8 cellular contexts compared by ENCODE assay signal in the genomic region with DNA sequence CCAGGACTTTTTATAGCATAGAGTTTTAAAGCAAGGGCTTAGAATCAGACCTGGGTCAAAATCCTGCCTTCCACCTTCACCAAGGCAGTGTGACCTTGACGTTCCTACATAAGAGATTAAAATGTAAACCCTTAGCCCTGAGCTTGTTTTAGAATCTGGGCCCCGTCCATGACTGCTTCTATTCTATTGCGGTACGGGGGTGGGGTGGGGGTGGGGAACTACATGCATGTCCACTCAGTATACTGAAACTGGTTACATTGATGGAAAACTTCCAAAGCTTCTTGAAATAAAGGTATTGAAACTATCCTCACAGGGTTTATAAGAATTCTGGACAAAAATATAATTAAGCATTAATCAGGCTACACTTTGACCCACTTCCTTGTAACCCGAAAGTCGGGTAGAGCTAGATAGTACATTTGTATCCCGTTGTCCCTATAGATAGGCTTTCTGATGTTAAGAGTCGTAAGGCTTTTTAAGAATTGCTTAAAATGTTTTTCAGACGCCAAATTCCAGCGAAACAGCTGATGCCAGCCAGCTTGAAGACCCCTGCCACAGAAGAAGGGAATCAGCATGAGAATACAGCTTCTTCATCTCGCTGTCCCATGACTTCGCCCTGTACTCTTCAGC. TPM values are rescaled to one million over a fixed set of nuclear protein-coding genes. Genes with fewer than 3 reads are reported as not detected.
DNase-seq lines count a peak whose midpoint lies in the region; ATAC-seq lines count a peak whose summit lies in the region.

No MANE protein-coding gene starts in this region.

- POLR2A ChIA-PET in naive thymus-derived CD4-positive, alpha-beta T cell (lab: Charles Lee): interaction anchor here (0.6 to 2.4 kb wide), 18 partner anchors 7 to 200 kb away, joined by 3 to 8 read pairs (median 4); no protein-coding TSS in a partner anchor

- H3K27me3 Mint-ChIP-seq in naive thymus-derived CD4-positive, alpha-beta T cell: no peaks in the 10 kb centered on the region

- no peaks in the 10 kb centered on the region for H3K36me3 ChIP-seq in HUES48 (ENCODE audit: control insufficient read depth, insufficient read depth, low read length)
- H3K36me3 ChIP-seq in naive thymus-derived CD4-positive, alpha-beta T cell (ENCODE audit: control insufficient read depth in 2 of 3, insufficient read depth in 3 of 3, low read length in 3 of 3): peaks cover 0 to 4% (median 0%) of the 10 kb centered on the region in 3 experiments

- H3K9me3 ChIP-seq in HUES48 (ENCODE audit: control insufficient read depth, insufficient read depth, low read length): no peaks in the 10 kb centered on the region
- H3K9me3 ChIP-seq in naive thymus-derived CD4-positive, alpha-beta T cell (ENCODE audit: control insufficient read depth in 2 of 3, low read length in 3 of 3): no peaks in the 10 kb centered on the region

- H3K27ac Mint-ChIP-seq in naive thymus-derived CD4-positive, alpha-beta T cell: peak overlapping the region; percentile 88 to 100 (median 96)

- peak overlapping the region; percentile 43 for H3K27ac ChIP-seq in HUES48 (ENCODE audit: low read depth, low read length)
- peak overlapping the region; percentile 67 for H3K27ac ChIP-seq in cingulate gyrus (ENCODE audit: low read depth, low read length)
- peak overlapping the region; percentile 87 for H3K27ac ChIP-seq in naive thymus-derived CD4-positive, alpha-beta T cell (ENCODE audit: low read depth, low read length)

- DNase-seq in naive thymus-derived CD4-positive, alpha-beta T cell: peak in 1 of 9 donors; percentile 23
- DNase-seq in MV-4-11 (lab: John Stamatoyannopoulos, UW) (no peak), NCI-H1436 treated with DMSO at 0.1 percent for 48 hours (lab: John Stamatoyannopoulos, UW) (no peak)

- peaks cover 7% of the 10 kb centered on the region; the same call in 1 of the 2 replicates for H3K4me1 ChIP-seq in HUES48 (ENCODE audit: control insufficient read depth, insufficient read depth, low read length)
- H3K4me1 ChIP-seq in naive thymus-derived CD4-positive, alpha-beta T cell (ENCODE audit: control insufficient read depth in 2 of 2, insufficient read depth in 2 of 2, low read length in 2 of 2): peaks cover 31 to 42% of the 10 kb centered on the region in 2 donors

- peak overlapping the region; percentile 77 for H3K9ac ChIP-seq in HUES48 (ENCODE audit: low read depth, low read length)

- peaks cover 0 to 3% (median 0%) of the 10 kb centered on the region in 11 donors for H3K9me3 Mint-ChIP-seq in naive thymus-derived CD4-positive, alpha-beta T cell

- peaks cover 14% of the 10 kb centered on the region for H3K27me3 ChIP-seq in HUES48 (ENCODE audit: control insufficient read depth, insufficient read depth, low read length)
- no peaks in the 10 kb centered on the region for H3K27me3 ChIP-seq in naive thymus-derived CD4-positive, alpha-beta T cell (ENCODE audit: control insufficient read depth in 2 of 2, insufficient read depth in 2 of 2, low read length in 2 of 2)

- ATAC-seq in GM18907 (IDR thresholded peaks at IDR 0.05; ENCODE audit: unreplicated experiment) (peak; percentile 20), HG02678 (IDR thresholded peaks at IDR 0.05; ENCODE audit: unreplicated experiment) (no peak), HG02970 (IDR thresholded peaks at IDR 0.05; ENCODE audit: low FRiP score, unreplicated experiment) (no peak)
- no peak for ATAC-seq in naive thymus-derived CD4-positive, alpha-beta T cell

- peaks cover 37 to 84% (median 79%) of the 10 kb centered on the region in 7 donors for H3K4me1 Mint-ChIP-seq in naive thymus-derived CD4-positive, alpha-beta T cell

- H3K4me3 Mint-ChIP-seq in naive thymus-derived CD4-positive, alpha-beta T cell: peak overlapping the region; percentile 92 to 100 (median 98)

- CTCF ChIA-PET in naive thymus-derived CD4-positive, alpha-beta T cell (lab: Charles Lee): no interaction called here

- H3K4me3 ChIP-seq in HUES48 (ENCODE audit: low read depth, low read length): peak overlapping the region; percentile 85
- peak overlapping the region; percentile 56 for H3K4me3 ChIP-seq in naive thymus-derived CD4-positive, alpha-beta T cell (ENCODE audit: low read length)

- intact Hi-C loops in naive thymus-derived CD4-positive, alpha-beta T cell (cut with micrococcal nuclease): loop anchor here (1.0 to 5.0 kb wide), 16 partner anchors 10 to 1930 kb away; a partner anchor contains a TSS

- peaks cover 3 to 10% (median 4%) of the 10 kb centered on the region in 5 donors for H3K36me3 Mint-ChIP-seq in naive thymus-derived CD4-positive, alpha-beta T cell

RNA-seq across cellular contexts. Expression of a gene that starts 0.8 kb away (rescaled TPM):
- total RNA-seq in naive thymus-derived CD4-positive, alpha-beta T cell: 10 to 100 TPM; 15.0 to 25.0 (median 16.5) TPM
- 10 to 100 TPM in 1 of 2 donors, 1 to 10 TPM in 1; 5.2 to 10.8 TPM for polyA plus RNA-seq in naive thymus-derived CD4-positive, alpha-beta T cell
